ENCODE assay signal across 20 cellular contexts in the genomic region with DNA sequence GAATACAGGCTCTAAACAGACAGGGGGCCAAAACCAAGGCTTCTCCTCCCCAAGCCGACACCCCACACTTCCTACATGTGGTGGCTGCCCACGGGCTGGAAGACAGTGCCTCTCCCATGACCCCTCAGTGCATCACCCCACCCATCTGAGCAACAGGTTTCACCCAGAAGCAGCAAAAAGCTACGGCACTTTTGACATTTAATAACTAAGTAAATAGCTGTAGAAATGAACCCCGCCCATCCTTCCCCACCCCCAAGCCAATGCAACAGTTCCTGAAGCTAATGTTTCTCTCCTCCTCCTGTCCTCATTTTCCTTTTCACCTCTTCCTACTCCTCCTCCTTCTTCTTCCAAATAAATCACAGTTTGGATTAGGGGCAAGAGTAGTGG. TPM values are rescaled to one million over a fixed set of nuclear protein-coding genes. Genes with fewer than 3 reads are reported as not detected.
A peak's percentile ranks its signal among the peaks of the same experiment; 100 is the strongest.
DNase-seq lines count a peak whose midpoint lies in the region; ATAC-seq, FAIRE-seq and TF ChIP-seq lines count a peak whose summit lies in the region.
"Had no signal": no experiment of that assay in that cellular context is flagged by ENCODE, and none has a peak within 500 bp of the region (broad histone marks: within the 10 kb centered on the region; RNA-seq: fewer than 3 reads in every experiment).

No MANE protein-coding gene starts in this region.

- H3K79me2 ChIP-seq in astrocyte (ENCODE audit: insufficient read depth, low read length), result no peaks in the 10 kb centered on the region
- H3K79me2 ChIP-seq in keratinocyte (ENCODE audit: control insufficient read depth, insufficient read depth, low read length), result no peaks in the 10 kb centered on the region

- no peaks in the 10 kb centered on the region for H3K9me3 ChIP-seq in astrocyte (ENCODE audit: insufficient read depth, low read depth, low read length)
- no peaks in the 10 kb centered on the region for H3K9me3 ChIP-seq in keratinocyte (ENCODE audit: control insufficient read depth, low read depth, low read length)
- H3K9me3 ChIP-seq in testis, result no peaks in the 10 kb centered on the region
- H3K9me3 ChIP-seq: SJSA1 had no signal

- H3K27me3 Mint-ChIP-seq in HFFc6 (ENCODE audit: insufficient read depth) (peaks cover 23% of the 10 kb centered on the region), astrocyte (ENCODE audit: low read depth, unreplicated experiment) (peaks cover 34% of the 10 kb centered on the region)

- H3K4me3 Mint-ChIP-seq in HFFc6 (peak overlapping the region; percentile 73), astrocyte (ENCODE audit: unreplicated experiment) (no peak overlapping the region)
- H3K4me3 Mint-ChIP-seq: activated T-cell treated with anti-CD3 and anti-CD28 coated beads, Interleukin-2, amount 50 U/mL, for 72 hours; memory B cell; neural crest cell; T-helper 2 cell treated with Interferon-gamma antibody and Interleukin-4, amounts not matched to agents 5 μg/mL and 100 μg/mL, for 36 hours had no signal

- no peaks in the 10 kb centered on the region for H4K20me1 ChIP-seq in astrocyte (ENCODE audit: insufficient read depth, low read length)
- H4K20me1 ChIP-seq in keratinocyte (ENCODE audit: control insufficient read depth, extremely low read depth, insufficient read depth, low read length), result no peaks in the 10 kb centered on the region

- H3K4me3 ChIP-seq in astrocyte (ENCODE audit: insufficient read depth, low read depth, low read length), result no peak overlapping the region
- H3K4me3 ChIP-seq in keratinocyte (ENCODE audit: control insufficient read depth in 2 of 3, extremely low read depth in 1 of 3, insufficient read depth in 2 of 3, low read depth in 1 of 3, low read length in 3 of 3), result no peak overlapping the region
- H3K4me3 ChIP-seq in testis, result no peak overlapping the region
- H3K4me3 ChIP-seq: SJSA1 had no signal

- H3K9ac ChIP-seq in astrocyte (ENCODE audit: low read length) (no peak overlapping the region), keratinocyte (ENCODE audit: control insufficient read depth, extremely low read depth, insufficient read depth, low read length) (no peak overlapping the region)

- H3K9me3 Mint-ChIP-seq in HFFc6 (no peaks in the 10 kb centered on the region), astrocyte (ENCODE audit: unreplicated experiment) (no peaks in the 10 kb centered on the region)
- H3K9me3 Mint-ChIP-seq: memory B cell; neural crest cell; T-helper 2 cell treated with Interferon-gamma antibody and Interleukin-4, amounts not matched to agents 5 μg/mL and 100 μg/mL, for 36 hours had no signal

- WGBS in testis, 2 donors, result 17 to 26% methylated on average over 4 of the region's 4 CpGs

- H3K4me1 Mint-ChIP-seq in HFFc6 (ENCODE audit: low read depth), result peaks cover 26% of the 10 kb centered on the region
- no peaks in the 10 kb centered on the region for H3K4me1 Mint-ChIP-seq in astrocyte (ENCODE audit: low read depth, unreplicated experiment)
- H3K4me1 Mint-ChIP-seq: memory B cell had no signal

- H3K4me1 ChIP-seq in astrocyte (ENCODE audit: insufficient read depth, low read length), result peaks cover 15% of the 10 kb centered on the region
- H3K4me1 ChIP-seq in keratinocyte (ENCODE audit: control insufficient read depth, extremely low read depth, insufficient read depth, low read length), result no peaks in the 10 kb centered on the region
- peaks cover 20% of the 10 kb centered on the region for H3K4me1 ChIP-seq in testis
- H3K4me1 ChIP-seq: SJSA1 had no signal

- H3K27ac ChIP-seq in astrocyte (ENCODE audit: low read depth, low read length) (no peak overlapping the region), keratinocyte (ENCODE audit: control insufficient read depth, insufficient read depth, low read length) (no peak overlapping the region), testis (peak overlapping the region; percentile 45 to 59)
- H3K27ac ChIP-seq: SJSA1 had no signal

- H3K4me2 ChIP-seq in astrocyte (ENCODE audit: low read length) (peak overlapping the region; percentile 28), keratinocyte (ENCODE audit: control insufficient read depth, extremely low read depth, insufficient read depth, low read depth, low read length) (peak overlapping the region; percentile 27)

- no peaks in the 10 kb centered on the region for H3K9me1 ChIP-seq in keratinocyte (ENCODE audit: control insufficient read depth, extremely low read depth, insufficient read depth, low read length)

- no peak for FAIRE-seq in astrocyte (lab: Jason Lieb, UNC)
- no peak for FAIRE-seq in keratinocyte (lab: Jason Lieb, UNC)
- FAIRE-seq in frontal cortex (lab: Jason Lieb, UNC), result no peak

- H3K27ac Mint-ChIP-seq in HFFc6 (no peak overlapping the region), astrocyte (ENCODE audit: unreplicated experiment) (no peak overlapping the region)
- H3K27ac Mint-ChIP-seq: activated T-cell treated with anti-CD3 and anti-CD28 coated beads, Interleukin-2, amount 50 U/mL, for 72 hours; memory B cell; T-helper 2 cell treated with Interferon-gamma antibody and Interleukin-4, amounts not matched to agents 5 μg/mL and 100 μg/mL, for 36 hours had no signal

- TF ChIP-seq CTCF in HFFc6 (IDR thresholded peaks at IDR 0.05) (no peak), astrocyte (IDR thresholded peaks at IDR 0.05; ENCODE audit: insufficient read depth, low read depth, low read length) (no peak), keratinocyte (optimal IDR thresholded peaks at IDR 0.05 in 1 of 3, IDR thresholded peaks at IDR 0.05 in 1 of 3, conservative IDR thresholded peaks at IDR 0.05 in 1 of 3; ENCODE audit: extremely low read depth in 1 of 3, insufficient read depth in 2 of 3, low read length in 3 of 3) (no peak), testis (IDR thresholded peaks at IDR 0.05) (no peak)

- H2AFZ ChIP-seq in astrocyte (ENCODE audit: low read depth, low read length) (no peak overlapping the region), keratinocyte (ENCODE audit: control insufficient read depth, low read length) (peak overlapping the region; percentile 35)

- H3K27me3 ChIP-seq in astrocyte (ENCODE audit: insufficient read depth, low read length) (peaks cover 5% of the 10 kb centered on the region), keratinocyte (ENCODE audit: control insufficient read depth, extremely low read depth, insufficient read depth, low read length) (peaks cover 4% of the 10 kb centered on the region), testis (no peaks in the 10 kb centered on the region)
- H3K27me3 ChIP-seq: SJSA1 had no signal

- ATAC-seq in GM19395 (IDR thresholded peaks at IDR 0.05; ENCODE audit: unreplicated experiment), result no peak
- ATAC-seq: activated T-cell treated with anti-CD3 and anti-CD28 coated beads, Interleukin-2, amount 50 U/mL, for 72 hours had no signal

- DNase-seq in HFFc6 (no peak), astrocyte (ENCODE audit: low read depth) (no peak), keratinocyte (ENCODE audit: low read depth, low spot score) (no peak), testis (peak; percentile 61), frontal cortex (ENCODE audit: low spot score in 2 of 2) (no peak)
- no peak for DNase-seq in activated CD8-positive, alpha-beta memory T cell treated with anti-CD3 and anti-CD28 coated beads, Interleukin-2, amount 50 U/mL, for 4 hours
- DNase-seq: activated CD8-positive, alpha-beta memory T cell treated with anti-CD3 and anti-CD28 coated beads for 24 hours; activated naive CD4-positive, alpha-beta T cell treated with anti-CD3 and anti-CD28 coated beads, Interleukin-2, amount 50 U/mL, for 16 hours; activated T-cell treated with anti-CD3 and anti-CD28 coated beads, Interleukin-2, amount 50 U/mL, for 72 hours; AML-193; hypothalamus; islet precursor cell; NCI-H1048; stimulated activated CD8-positive, alpha-beta memory T cell treated with anti-CD3 and anti-CD28 coated beads, Interleukin-4, amount 100 ng/mL, for 48 hours had no signal

- no peak for TF ChIP-seq POLR2A in testis (IDR thresholded peaks at IDR 0.05)

- dilution Hi-C loops in keratinocyte (cut with MboI; ENCODE audit: extremely low pct_ligation_motif_present, low sequenced_read_pairs), result no loop called here

- H3K36me3 Mint-ChIP-seq in HFFc6 (ENCODE audit: low read depth) (no peaks in the 10 kb centered on the region), astrocyte (ENCODE audit: low read depth, unreplicated experiment) (no peaks in the 10 kb centered on the region)
- H3K36me3 Mint-ChIP-seq: memory B cell had no signal

- H3K36me3 ChIP-seq in astrocyte (ENCODE audit: insufficient read depth, low read length), result no peaks in the 10 kb centered on the region
- no peaks in the 10 kb centered on the region for H3K36me3 ChIP-seq in keratinocyte (ENCODE audit: control insufficient read depth in 2 of 2, extremely low read depth in 1 of 2, insufficient read depth in 2 of 2, low read length in 2 of 2)
- no peaks in the 10 kb centered on the region for H3K36me3 ChIP-seq in testis (ENCODE audit: low read depth, missing control alignments)
- H3K36me3 ChIP-seq: SJSA1 had no signal

- intact Hi-C loops in testis (cut with DNase I; ENCODE audit: low total_unique reads), result loop anchor here (10.0 kb wide), 1 partner anchor 636 kb away; no protein-coding TSS in a partner anchor

RNA-seq across cellular contexts. Expression of gene SOX9, which starts 9.9 kb away (rescaled TPM):
- total RNA-seq in HFFc6 (2021; fragmentation: NEBNext Ultra II Directional; extraction: Animal tissue kit (Norgen Biotek cat#: 25700)), result 1 to 10 TPM in 3 of 6 experiments, under 1 TPM in 3; 0.71 to 4.2 (median 1.00) TPM
- total RNA-seq in astrocyte (33.8 and 37.7 TPM in 2 replicates), testis (100 to 1,000 TPM; 166 to 240 TPM), frontal cortex (7.7 TPM)
- polyA plus RNA-seq in keratinocyte (9.2 to 47.3 TPM (median 15.8 TPM) in 3 replicates), testis (ENCODE audit: insufficient read depth, low read depth, low replicate concordance) (80.0 TPM)
- polyA plus RNA-seq in keratinocyte (2011; ENCODE audit: low read depth), result 32.8 TPM
- 16.7 and 18.7 TPM in 2 replicates for polyA plus RNA-seq in keratinocyte (2011; cell fraction: cytosol; rRNA removed)
- polyA plus RNA-seq in keratinocyte (2011; cell fraction: nucleus; rRNA removed), result 45.0 and 49.8 TPM in 2 replicates
- 53.1 and 101 TPM in 2 replicates for polyA plus RNA-seq in keratinocyte (2012; ENCODE audit: low replicate concordance)
- 7.0 to 54.7 TPM (median 14.0 TPM) in 3 replicates for polyA minus RNA-seq in keratinocyte
- polyA minus RNA-seq in keratinocyte (2011; cell fraction: cytosol; rRNA and poly(A)+ RNA removed), result 57.7 TPM
- polyA minus RNA-seq in keratinocyte (2011; cell fraction: nucleus; rRNA and poly(A)+ RNA removed), result 63.2 and 68.6 TPM in 2 replicates
- total RNA-seq: activated T-cell treated with anti-CD3 and anti-CD28 coated beads, Interleukin-2, amount 50 U/mL, for 72 hours; pulmonary artery endothelial cell had no signal

Comparison
In these comparisons a context has a peak if more than half of its experiments do, and no peak if none do; other contexts are left out.
1. H3K27ac ChIP-seq: peak in testis (2 of 2); none in astrocyte (single experiment) and keratinocyte (single experiment).